In genomic region chr4:68349361-68350360, GRCh38 we compare ENCODE assay signal across 8 cellular contexts. TPM values are rescaled to one million over a fixed set of nuclear protein-coding genes. Genes with fewer than 3 reads are reported as not detected.
DNase-seq lines count a peak whose midpoint lies in the region; ATAC-seq, FAIRE-seq and TF ChIP-seq lines count a peak whose summit lies in the region.

Gene YTHDC1 (minus strand): TSS chr4:68350090. CDS start chr4:68349753, 337 bp downstream.

- TF ChIP-seq CTCF in right atrium auricular region (IDR thresholded peaks at IDR 0.05) (no peak), psoas muscle (IDR thresholded peaks at IDR 0.05) (no peak)

- peaks cover 0 to 43% of the 10 kb centered on the region in 2 donors for H3K4me1 ChIP-seq in right atrium auricular region
- H3K4me1 ChIP-seq in psoas muscle = peaks cover 35% of the 10 kb centered on the region

- DNase-seq in NCI-H187 treated with DMSO at 0.1 percent for 48 hours (lab: John Stamatoyannopoulos, UW) (peak; percentile 90), anterior cingulate cortex (lab: John Stamatoyannopoulos, UW) (peak; percentile 55 to 97 (median 92)), right atrium auricular region (ENCODE audit: low spot score) (peak; percentile 97), psoas muscle (peak; percentile 96 to 98), urothelium cell line (ENCODE audit: low spot score) (peak; percentile 96)

- no peaks in the 10 kb centered on the region for H3K9me3 ChIP-seq in right atrium auricular region
- H3K9me3 ChIP-seq in psoas muscle = no peaks in the 10 kb centered on the region

- H3K36me3 ChIP-seq in right atrium auricular region (no peaks in the 10 kb centered on the region), psoas muscle (ENCODE audit: insufficient read depth in 1 of 2, low read depth in 1 of 2) (no peaks in the 10 kb centered on the region)

- H3K27ac ChIP-seq in right atrium auricular region (peak within 1 kb of the TSS; percentile 97 to 99), psoas muscle (peak within 1 kb of the TSS; percentile 99)

- peak; percentile 91 for ATAC-seq in GM18499 (IDR thresholded peaks at IDR 0.05; ENCODE audit: insufficient read depth, unreplicated experiment)
- ATAC-seq in HG02943 (IDR thresholded peaks at IDR 0.05; ENCODE audit: low read depth, unreplicated experiment) = peak; percentile 97
- ATAC-seq in psoas muscle = peak; percentile 97 to 99 (median 98)

- WGBS in psoas muscle, 3 donors = 1% methylated on average over 73 to 79 of the region's 79 CpGs

- H3K4me3 ChIP-seq in right atrium auricular region = peak within 1 kb of the TSS; percentile 88 to 89
- peak within 1 kb of the TSS; percentile 96 for H3K4me3 ChIP-seq in psoas muscle

- intact Hi-C loops in T-helper 2 cell treated with Interferon-gamma antibody and Interleukin-4, amounts not matched to agents 100 ng/mL and 5 ng/mL, for 36 hours (cut with micrococcal nuclease) = loop anchor here (1.0 to 10.0 kb wide), 6 partner anchors 15 to 805 kb away; partner anchors contain the start of genes CENPC and UBA6
- intact Hi-C loops in psoas muscle (cut with DNase I) = loop anchor here in 1 of 2 donors (5.0 kb wide), 1 partner anchor 37 kb away; no protein-coding TSS in a partner anchor

- peak; percentile 99 for FAIRE-seq in urothelium cell line (lab: Jason Lieb, UNC)

- H3K27me3 ChIP-seq in right atrium auricular region (no peaks in the 10 kb centered on the region), psoas muscle (ENCODE audit: insufficient read depth in 3 of 3, low read length in 2 of 3) (no peaks in the 10 kb centered on the region)

RNA-seq across cellular contexts. Expression of gene YTHDC1, which starts in this region (rescaled TPM):
- total RNA-seq in T-helper 2 cell treated with Interferon-gamma antibody and Interleukin-4, amounts not matched to agents 100 ng/mL and 5 ng/mL, for 36 hours = 77.1 and 80.5 TPM in 2 replicates
- 10 to 100 TPM; 32.6 to 35.6 TPM for total RNA-seq in right atrium auricular region
- total RNA-seq in psoas muscle = 10 to 100 TPM; 35.3 to 58.5 (median 48.1) TPM
- 10 to 100 TPM; 19.1 to 43.3 (median 26.6) TPM for polyA plus RNA-seq in psoas muscle

Comparison
In these comparisons a context has a peak if more than half of its experiments do, and no peak if none do; other contexts are left out.
1. Peak in every context shown above with its lines: DNase-seq, ATAC-seq, H3K4me3 ChIP-seq and H3K27ac ChIP-seq.